9 cellular contexts compared by ENCODE assay signal in genomic region chr3:152381881-152382295, GRCh38.
DNase-seq lines count a peak whose midpoint lies in the region; ATAC-seq and TF ChIP-seq lines count a peak whose summit lies in the region.
"Had no signal": no experiment of that assay in that cellular context is flagged by ENCODE, and none has a peak within 500 bp of the region (broad histone marks: within the 10 kb centered on the region; RNA-seq: fewer than 3 reads in every experiment).

No MANE protein-coding gene starts in this region.

- no peaks in the 10 kb centered on the region for H3K27me3 Mint-ChIP-seq in activated T-cell treated with anti-CD3 and anti-CD28 coated beads, Interleukin-2, amount 50 U/mL, for 24 hours

- H3K27me3 ChIP-seq in OCI-LY3 (ENCODE audit: low read depth, low read length): no peaks in the 10 kb centered on the region
- H3K27me3 ChIP-seq in gastroesophageal sphincter: no peaks in the 10 kb centered on the region
- no peaks in the 10 kb centered on the region for H3K27me3 ChIP-seq in suprapubic skin

- peaks cover 52% of the 10 kb centered on the region for H3K36me3 Mint-ChIP-seq in activated T-cell treated with anti-CD3 and anti-CD28 coated beads, Interleukin-2, amount 50 U/mL, for 24 hours (ENCODE audit: low read depth)

- peaks cover 98% of the 10 kb centered on the region for H3K79me2 ChIP-seq in OCI-LY3 (ENCODE audit: low read length)

- TF ChIP-seq EP300 in gastroesophageal sphincter (IDR thresholded peaks at IDR 0.05): no peak
- TF ChIP-seq EP300 in suprapubic skin (IDR thresholded peaks at IDR 0.05): no peak

- H3K9me3 Mint-ChIP-seq in activated T-cell treated with anti-CD3 and anti-CD28 coated beads, Interleukin-2, amount 50 U/mL, for 24 hours: peaks cover 3% of the 10 kb centered on the region

- no peak for TF ChIP-seq CTCF in OCI-LY3 (IDR thresholded peaks at IDR 0.05; ENCODE audit: low read depth, low read length)
- TF ChIP-seq CTCF in gastroesophageal sphincter (IDR thresholded peaks at IDR 0.05): no peak
- no peak for TF ChIP-seq CTCF in suprapubic skin (IDR thresholded peaks at IDR 0.05)

- TF ChIP-seq POLR2A in gastroesophageal sphincter (IDR thresholded peaks at IDR 0.05): no peak
- TF ChIP-seq POLR2A in suprapubic skin (IDR thresholded peaks at IDR 0.05): no peak

- H3K27ac Mint-ChIP-seq in activated T-cell treated with anti-CD3 and anti-CD28 coated beads, Interleukin-2, amount 50 U/mL, for 24 hours: peak overlapping the region; percentile 80

- ATAC-seq in gastroesophageal sphincter (no peak), GM19452 (IDR thresholded peaks at IDR 0.05; ENCODE audit: unreplicated experiment) (no peak)

- peaks cover 86% of the 10 kb centered on the region for H3K4me1 Mint-ChIP-seq in activated T-cell treated with anti-CD3 and anti-CD28 coated beads, Interleukin-2, amount 50 U/mL, for 24 hours (ENCODE audit: low read depth)

- WGBS in gastroesophageal sphincter (ENCODE audit: low coverage in 1 of 2), 2 donors: 69 to 86% methylated on average over 2 of the region's 2 CpGs
- 82% methylated on average over 2 of the region's 2 CpGs for WGBS in suprapubic skin

- peaks cover 56% of the 10 kb centered on the region for H3K4me1 ChIP-seq in OCI-LY3 (ENCODE audit: low read length)
- H3K4me1 ChIP-seq in gastroesophageal sphincter: peaks cover 42 to 96% (median 52%) of the 10 kb centered on the region in 3 donors
- peaks cover 76% of the 10 kb centered on the region for H3K4me1 ChIP-seq in suprapubic skin

- peaks cover 83% of the 10 kb centered on the region for H4K20me1 ChIP-seq in OCI-LY3 (ENCODE audit: insufficient read depth, low read length)

- H3K9me3 ChIP-seq in OCI-LY3 (ENCODE audit: insufficient read depth, low read length): no peaks in the 10 kb centered on the region
- H3K9me3 ChIP-seq in gastroesophageal sphincter: no peaks in the 10 kb centered on the region
- no peaks in the 10 kb centered on the region for H3K9me3 ChIP-seq in suprapubic skin

- no peak overlapping the region for H3K27ac ChIP-seq in OCI-LY3 (ENCODE audit: low read length)
- H3K27ac ChIP-seq in gastroesophageal sphincter: peak overlapping the region; percentile 76 to 82 (median 80)
- H3K27ac ChIP-seq in suprapubic skin: peak overlapping the region; percentile 66

- H3K9ac ChIP-seq in OCI-LY3 (ENCODE audit: low read length): peak overlapping the region; percentile 26; the same call in 1 of the 2 replicates

- DNase-seq in activated T-cell treated with anti-CD3 and anti-CD28 coated beads, Interleukin-2, amount 50 U/mL, for 24 hours: no peak
- no peak for DNase-seq in activated T-cell treated with anti-CD3 and anti-CD28 coated beads, Interleukin-2, amount 50 U/mL, for 1 hour
- no peak for DNase-seq in suprapubic skin (ENCODE audit: low spot score in 2 of 2)
- no peak for DNase-seq in iPS-NIHi11 (ENCODE audit: low spot score)
- DNase-seq in putamen (ENCODE audit: low spot score): no peak
- DNase-seq: retina had no signal

- H2AFZ ChIP-seq in OCI-LY3 (ENCODE audit: low read depth, low read length): no peak overlapping the region

- H3K36me3 ChIP-seq in OCI-LY3 (replicated peaks; ENCODE audit: low read depth, low read length) (peaks cover 13% of the 10 kb centered on the region), gastroesophageal sphincter (no peaks in the 10 kb centered on the region), suprapubic skin (peaks cover 5% of the 10 kb centered on the region)

- H3K4me3 Mint-ChIP-seq in activated T-cell treated with anti-CD3 and anti-CD28 coated beads, Interleukin-2, amount 50 U/mL, for 24 hours: peak overlapping the region; percentile 44

- peak overlapping the region; percentile 58 for H3K4me3 ChIP-seq in OCI-LY3 (ENCODE audit: low read length)
- H3K4me3 ChIP-seq in gastroesophageal sphincter: peak overlapping the region; percentile 32 to 42
- H3K4me3 ChIP-seq in suprapubic skin: peak overlapping the region; percentile 25

- H3K4me2 ChIP-seq in OCI-LY3 (ENCODE audit: low read length): peak overlapping the region; percentile 67
